ENCODE assay signal across 26 cellular contexts in genomic region chr2:213089438-213089837, GRCh38.
DNase-seq lines count a peak whose midpoint lies in the region; ATAC-seq and TF ChIP-seq lines count a peak whose summit lies in the region.
"Had no signal": no experiment of that assay in that cellular context is flagged by ENCODE, and none has a peak within 500 bp of the region (broad histone marks: within the 10 kb centered on the region; RNA-seq: fewer than 3 reads in every experiment).

No MANE protein-coding gene starts in this region.

- H3K4me3 Mint-ChIP-seq in natural killer cell = no peak overlapping the region
- H3K4me3 Mint-ChIP-seq: activated CD4-positive, alpha-beta memory T cell treated with anti-CD3 and anti-CD28 coated beads for 36 hours had no signal

- H3K9me3 ChIP-seq in gastrocnemius medialis = no peaks in the 10 kb centered on the region
- H3K9me3 ChIP-seq: BLaER1 treated with 17β-estradiol and CSF1 and Interleukin-3, amounts not matched to agents 10 nM and 100 nM; heart right ventricle; Peyer's patch had no signal

- H3K27ac Mint-ChIP-seq in natural killer cell = peak overlapping the region; percentile 17 to 56
- H3K27ac Mint-ChIP-seq: activated CD4-positive, alpha-beta memory T cell treated with anti-CD3 and anti-CD28 coated beads for 36 hours had no signal

- H3K4me1 ChIP-seq in gastrocnemius medialis = peaks cover 21 to 25% of the 10 kb centered on the region in 2 donors
- H3K4me1 ChIP-seq: BLaER1 treated with 17β-estradiol and CSF1 and Interleukin-3, amounts not matched to agents 10 nM and 100 nM; Peyer's patch had no signal

- H3K4me1 Mint-ChIP-seq in natural killer cell = peaks cover 70 to 74% of the 10 kb centered on the region in 2 donors

- H3K36me3 ChIP-seq in gastrocnemius medialis = no peaks in the 10 kb centered on the region
- H3K36me3 ChIP-seq: BLaER1 treated with 17β-estradiol and CSF1 and Interleukin-3, amounts not matched to agents 10 nM and 100 nM; heart right ventricle; Peyer's patch had no signal

- no peak overlapping the region for H3K27ac ChIP-seq in gastrocnemius medialis
- H3K27ac ChIP-seq: BLaER1 treated with 17β-estradiol and CSF1 and Interleukin-3, amounts not matched to agents 10 nM and 100 nM; heart right ventricle; Peyer's patch had no signal

- no peaks in the 10 kb centered on the region for H3K9me3 Mint-ChIP-seq in natural killer cell
- H3K9me3 Mint-ChIP-seq: activated CD4-positive, alpha-beta memory T cell treated with anti-CD3 and anti-CD28 coated beads for 36 hours had no signal

- no peak for TF ChIP-seq POLR2A in gastrocnemius medialis (IDR thresholded peaks at IDR 0.05)

- ATAC-seq in natural killer cell (no peak), gastrocnemius medialis (no peak), HG03439 (IDR thresholded peaks at IDR 0.05; ENCODE audit: unreplicated experiment) (no peak), HG03039 (IDR thresholded peaks at IDR 0.05; ENCODE audit: unreplicated experiment) (no peak)
- ATAC-seq: heart right ventricle, left lobe of liver had no signal

- H3K27me3 ChIP-seq in gastrocnemius medialis = no peaks in the 10 kb centered on the region
- H3K27me3 ChIP-seq: BLaER1 treated with 17β-estradiol and CSF1 and Interleukin-3, amounts not matched to agents 10 nM and 100 nM; heart right ventricle; Peyer's patch had no signal

- DNase-seq in AG20443 (ENCODE audit: low spot score) = peak; percentile 61
- peak; percentile 17 for DNase-seq in HS-27A (ENCODE audit: low read depth)
- DNase-seq in cardiac fibroblast (ENCODE audit: low read depth in 2 of 2) = peak; percentile 15 to 65
- no peak for DNase-seq in natural killer cell
- no peak for DNase-seq in DMS53 treated with DMSO at 0.1 percent for 48 hours (lab: John Stamatoyannopoulos, UW; ENCODE audit: unreplicated experiment)
- no peak for DNase-seq in gastrocnemius medialis
- DNase-seq: activated CD4-positive, alpha-beta memory T cell treated with anti-CD3 and anti-CD28 coated beads for 36 hours; activated effector memory CD4-positive, alpha-beta T cell treated with anti-CD3 and anti-CD28 coated beads, Interleukin-2, amount 50 U/mL, for 16 hours; amniotic stem cell; Calu3; caudate nucleus; heart right ventricle; Karpas-422; mesendoderm; NCI-H1694 treated with DMSO at 0.1 percent for 48 hours; NCI-H524 treated with DMSO at 0.1 percent for 48 hours; nucleus accumbens; Peyer's patch; SIG-M5; small intestine; stimulated activated CD4-positive, alpha-beta T cell treated with anti-CD3 and anti-CD28 coated beads, Interleukin-1b, Interleukin-23, amount 100 ng/mL, for 48 hours; substantia nigra had no signal

- H3K36me3 Mint-ChIP-seq in natural killer cell = no peaks in the 10 kb centered on the region
- H3K36me3 Mint-ChIP-seq: activated CD4-positive, alpha-beta memory T cell treated with anti-CD3 and anti-CD28 coated beads for 36 hours had no signal

- H3K4me3 ChIP-seq in cardiac fibroblast (replicated peaks in 1 of 2; ENCODE audit: low read depth in 2 of 2, low read length in 2 of 2) (no peak overlapping the region), gastrocnemius medialis (no peak overlapping the region)
- H3K4me3 ChIP-seq: BLaER1 treated with 17β-estradiol and CSF1 and Interleukin-3, amounts not matched to agents 10 nM and 100 nM; heart right ventricle; Peyer's patch had no signal

- intact Hi-C loops in natural killer cell (cut with micrococcal nuclease) (no loop called here), gastrocnemius medialis (cut with DNase I; ENCODE audit: low total_unique reads) (no loop called here)

- in situ Hi-C loops in gastrocnemius medialis (cut with MboI; ENCODE audit: low sequenced_read_pairs in 4 of 4) = no loop called here

- TF ChIP-seq CTCF in cardiac fibroblast (IDR thresholded peaks at IDR 0.05; ENCODE audit: low read depth, low read length) = no peak
- TF ChIP-seq CTCF in natural killer cell (IDR thresholded peaks at IDR 0.05) = no peak
- no peak for TF ChIP-seq CTCF in gastrocnemius medialis (IDR thresholded peaks at IDR 0.05 in 4 of 5, conservative IDR thresholded peaks at IDR 0.05 in 1 of 5)

- no peaks in the 10 kb centered on the region for H3K27me3 Mint-ChIP-seq in natural killer cell (ENCODE audit: low read depth in 2 of 2)
- H3K27me3 Mint-ChIP-seq: activated CD4-positive, alpha-beta memory T cell treated with anti-CD3 and anti-CD28 coated beads for 36 hours had no signal

Comparison
In these comparisons a context has a peak if more than half of its experiments do, and no peak if none do; other contexts are left out.
1. DNase-seq: peak in AG20443 (single experiment), HS-27A (single experiment) and cardiac fibroblast (2 of 2); none in natural killer cell (single experiment), DMS53 treated with DMSO at 0.1 percent for 48 hours (single experiment) and gastrocnemius medialis (0 of 2).